In the genomic region with DNA sequence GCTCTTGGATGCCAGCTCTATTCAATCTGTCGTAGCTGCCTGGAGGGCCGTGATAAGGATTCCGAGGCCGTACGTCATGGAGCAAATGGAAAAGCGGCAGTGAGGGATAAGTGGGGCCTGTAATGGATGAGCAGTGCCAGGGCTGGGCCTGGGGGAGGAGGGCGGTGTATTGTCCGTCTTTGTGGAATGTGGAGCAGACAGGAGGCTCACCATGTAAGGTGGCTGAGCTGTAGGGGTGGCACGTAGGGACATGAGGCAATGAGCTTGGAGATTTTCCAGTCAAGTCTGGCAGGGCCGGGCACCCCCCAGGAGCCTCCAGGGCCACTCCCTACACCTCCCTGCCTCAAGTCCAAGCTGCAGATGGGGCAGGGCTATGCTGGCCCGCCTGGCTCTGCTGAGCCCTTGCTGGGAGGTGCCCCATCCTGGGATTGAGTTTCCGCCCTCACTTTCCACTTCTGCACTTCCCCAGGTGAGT, we compare ENCODE assay signal across 21 cellular contexts. TPM values are rescaled to one million over a fixed set of nuclear protein-coding genes. Genes with fewer than 3 reads are reported as not detected.
DNase-seq lines count a peak whose midpoint lies in the region; ATAC-seq, FAIRE-seq and TF ChIP-seq lines count a peak whose summit lies in the region.
"Had no signal": no experiment of that assay in that cellular context is flagged by ENCODE, and none has a peak within 500 bp of the region (broad histone marks: within the 10 kb centered on the region; RNA-seq: fewer than 3 reads in every experiment).

No MANE protein-coding gene starts in this region.

- peaks cover 43 to 54% of the 10 kb centered on the region in 2 donors for H3K4me1 ChIP-seq in adrenal gland (replicated peaks in 1 of 2)
- H3K4me1 ChIP-seq in muscle layer of duodenum (ENCODE audit: control insufficient read depth in 1 of 2, insufficient read depth in 2 of 2, low read length in 2 of 2), result peaks cover 4 to 38% of the 10 kb centered on the region in 2 donors
- H3K4me1 ChIP-seq in PC-3 (ENCODE audit: insufficient read depth, low read length), result no peaks in the 10 kb centered on the region
- H3K4me1 ChIP-seq in HepG2 (ENCODE audit: insufficient read depth, low read length), result peaks cover 26% of the 10 kb centered on the region

- H3K9me2 ChIP-seq in PC-3 (replicated peaks; ENCODE audit: low read length), result no peaks in the 10 kb centered on the region

- no peaks in the 10 kb centered on the region for H3F3A ChIP-seq in PC-3 (ENCODE audit: low read length, unreplicated experiment)

- intact Hi-C loops in adrenal gland (cut with DNase I), result no loop called here
- intact Hi-C loops in PC-3 (cut with micrococcal nuclease), result no loop called here
- intact Hi-C loops in HepG2 (cut with micrococcal nuclease; ENCODE audit: unreplicated experiment), result no loop called here

- no peak for TF ChIP-seq RAD21 in HepG2 (CRISPR knock-in tag; IDR thresholded peaks at IDR 0.05)

- no peak for TF ChIP-seq CTCF in adrenal gland (IDR thresholded peaks at IDR 0.05)
- TF ChIP-seq CTCF in epithelial cell of esophagus (IDR thresholded peaks at IDR 0.05; ENCODE audit: insufficient read depth, low read depth, low read length, missing control alignments), result no peak
- no peak for TF ChIP-seq CTCF in PC-3 (conservative IDR thresholded peaks at IDR 0.05; ENCODE audit: low read depth, low read length)
- no peak for TF ChIP-seq CTCF in HepG2 (CRISPR knock-in tag; IDR thresholded peaks at IDR 0.05)

- H3K4me2 ChIP-seq in PC-3 (ENCODE audit: low read length) (no peak overlapping the region), HepG2 (ENCODE audit: low read depth, low read length) (no peak overlapping the region)

- in situ Hi-C loops in HepG2 (cut with HindIII; ENCODE audit: extremely low pct_ligation_motif_present, low pct_unique_long_range_greater_than_20kb), result no loop called here

- POLR2A ChIA-PET in PC-3 (lab: Charles Lee; ENCODE audit: unreplicated experiment), result no interaction called here
- POLR2A ChIA-PET in HepG2 (lab: Yijun Ruan, JAX), result no interaction called here

- H4K20me1 ChIP-seq in PC-3 (ENCODE audit: low read length) (no peaks in the 10 kb centered on the region; the same call in 1 of the 2 replicates), HepG2 (ENCODE audit: insufficient read depth, low read length) (no peaks in the 10 kb centered on the region)

- ATAC-seq in PC-3, result no peak
- no peak; the same call in 2 of the 3 replicates for ATAC-seq in HepG2
- ATAC-seq in HG02870 (IDR thresholded peaks at IDR 0.05; ENCODE audit: unreplicated experiment), result no peak
- ATAC-seq: activated naive CD8-positive, alpha-beta T cell treated with anti-CD3 and anti-CD28 coated beads, Interleukin-2, amount 50 U/mL, for 24 hours; T-cell had no signal

- peak in 6 of 7 donors; percentile 74 to 89 (median 84) for DNase-seq in adrenal gland
- peak; percentile 74 for DNase-seq in epithelial cell of esophagus (ENCODE audit: low read depth)
- peak; percentile 66 for DNase-seq in ureter (ENCODE audit: low spot score)
- DNase-seq in PC-3, result no peak
- DNase-seq in HepG2 (ENCODE audit: low spot score), result no peak
- DNase-seq: activated CD4-positive, alpha-beta T cell treated with anti-CD3 and anti-CD28 coated beads, Interleukin-2, amount 10 ng/mL, durations not matched to agents 7 days and 5 days; activated naive CD8-positive, alpha-beta T cell treated with anti-CD3 and anti-CD28 coated beads, Interleukin-2, amount 50 U/mL, for 24 hours; effector CD8-positive, alpha-beta T cell; heart left ventricle; Karpas-422; naive B cell; NCI-H1105; NCI-H2081; NCI-H510A; SHP77; stimulated activated CD4-positive, alpha-beta T cell treated with anti-CD3 and anti-CD28 coated beads, Interleukin-4, amount 100 ng/mL, for 1 hour; T-cell had no signal

- no peak for TF ChIP-seq EP300 in HepG2 (IDR thresholded peaks at IDR 0.05; ENCODE audit: low read depth in 2 of 2, low read length in 2 of 2)
- TF ChIP-seq EP300 in HepG2 (CRISPR knock-in tag; IDR thresholded peaks at IDR 0.05; ENCODE audit: borderline replicate concordance), result no peak

- H2AFZ ChIP-seq in PC-3 (ENCODE audit: low read length) (no peak overlapping the region), HepG2 (ENCODE audit: low read length) (no peak overlapping the region)

- H3K4me3 ChIP-seq in adrenal gland (no peak overlapping the region), epithelial cell of esophagus (ENCODE audit: low read length) (no peak overlapping the region), muscle layer of duodenum (ENCODE audit: low read depth in 1 of 2, low read length in 2 of 2) (no peak overlapping the region), PC-3 (ENCODE audit: low read length) (no peak overlapping the region), HepG2 (replicated peaks in 1 of 3; ENCODE audit: insufficient read depth in 1 of 3, low read depth in 2 of 3, low read length in 3 of 3) (no peak overlapping the region)
- H3K4me3 ChIP-seq: heart left ventricle, lung, pancreas had no signal

- H3K9me3 ChIP-seq in adrenal gland (replicated peaks in 1 of 3) (no peaks in the 10 kb centered on the region), muscle layer of duodenum (ENCODE audit: control insufficient read depth in 1 of 2, low read length in 2 of 2) (no peaks in the 10 kb centered on the region), PC-3 (ENCODE audit: low read length) (no peaks in the 10 kb centered on the region), HepG2 (ENCODE audit: low read length) (no peaks in the 10 kb centered on the region)
- H3K9me3 ChIP-seq: heart left ventricle, pancreas had no signal

- FAIRE-seq in HepG2 (lab: Jason Lieb, UNC), result no peak
- FAIRE-seq: pancreas had no signal

- no peak overlapping the region for H3K9ac ChIP-seq in PC-3 (ENCODE audit: low read length)
- no peak overlapping the region for H3K9ac ChIP-seq in HepG2 (ENCODE audit: insufficient read depth, low read depth, low read length)

- WGBS in adrenal gland, 4 donors, result 66 to 85% (median 71%) methylated on average over 9 to 12 of the region's 12 CpGs
- 90% methylated on average over 10 of the region's 12 CpGs for WGBS in HepG2 (ENCODE audit: low lambda C conversion rate)

- TF ChIP-seq POLR2A in adrenal gland (IDR thresholded peaks at IDR 0.05), result no peak
- no peak for TF ChIP-seq POLR2A in HepG2 (IDR thresholded peaks at IDR 0.05; ENCODE audit: insufficient read depth in 1 of 2, low read depth in 2 of 2, low read length in 2 of 2)

- H3K36me3 ChIP-seq in adrenal gland (replicated peaks in 1 of 2) (no peaks in the 10 kb centered on the region), muscle layer of duodenum (ENCODE audit: control insufficient read depth in 1 of 2, insufficient read depth in 2 of 2, low read length in 2 of 2) (no peaks in the 10 kb centered on the region), PC-3 (ENCODE audit: low read depth, low read length) (no peaks in the 10 kb centered on the region), HepG2 (replicated peaks in 1 of 2; ENCODE audit: control insufficient read depth in 1 of 2, insufficient read depth in 2 of 2, low read length in 2 of 2) (no peaks in the 10 kb centered on the region)
- H3K36me3 ChIP-seq: heart left ventricle, pancreas had no signal

- peak overlapping the region in 4 of 5 donors; percentile 14 to 84 (median 82) for H3K27ac ChIP-seq in adrenal gland
- peak overlapping the region; percentile 75 for H3K27ac ChIP-seq in muscle layer of duodenum (ENCODE audit: low read length)
- no peak overlapping the region for H3K27ac ChIP-seq in PC-3 (ENCODE audit: low read length)
- H3K27ac ChIP-seq in HepG2 (ENCODE audit: extremely low read length, insufficient read depth, low read length), result no peak overlapping the region
- H3K27ac ChIP-seq: pancreas had no signal

- CTCF ChIA-PET in PC-3 (lab: Charles Lee) (no interaction called here), HepG2 (lab: Yijun Ruan, JAX; ENCODE audit: low intra/inter-chr PET ratio, low total read pairs) (no interaction called here)

- BruUV-seq in PC-3 (replicated peaks; lab: Mats Ljungman, UMichigan) (no TSS peak), HepG2 (replicated peaks; lab: Mats Ljungman, UMichigan) (no TSS peak)

- no peaks in the 10 kb centered on the region for H3K79me2 ChIP-seq in PC-3 (ENCODE audit: low read length)
- no peaks in the 10 kb centered on the region for H3K79me2 ChIP-seq in HepG2 (ENCODE audit: insufficient read depth, low read length)

- H3K27me3 ChIP-seq in adrenal gland, result no peaks in the 10 kb centered on the region
- H3K27me3 ChIP-seq in muscle layer of duodenum (ENCODE audit: low read depth, low read length), result no peaks in the 10 kb centered on the region
- H3K27me3 ChIP-seq in PC-3 (ENCODE audit: low read length), result no peaks in the 10 kb centered on the region
- no peaks in the 10 kb centered on the region for H3K27me3 ChIP-seq in HepG2 (ENCODE audit: control insufficient read depth in 1 of 2, insufficient read depth in 2 of 2, low read length in 2 of 2)
- H3K27me3 ChIP-seq: heart left ventricle, pancreas had no signal

TF ChIP-seq in HepG2, 621 proteins besides CTCF, POLR2A, EP300 and RAD21 (continues in another document):
- TF ChIP-seq ZFP36L1 (CRISPR knock-in tag; IDR thresholded peaks at IDR 0.05) (no peak), FOXK1 (CRISPR knock-in tag; IDR thresholded peaks at IDR 0.05; ENCODE audit: borderline replicate concordance, low read depth) (no peak)

RNA-seq across cellular contexts. Expression of gene NCS1, which starts 29.2 kb away (rescaled TPM):
- total RNA-seq in adrenal gland (10 to 100 TPM; 21.7 to 87.6 (median 44.5) TPM), ureter (54.6 TPM), PC-3 (2014; rRNA removed) (13.4 and 14.0 TPM in 2 replicates), HepG2 (2016; rRNA removed; fragmentation: Illumina TruSeq; extraction: Trizol) (6.1 and 6.9 TPM in 2 replicates)
- polyA plus RNA-seq in adrenal gland (10 to 100 TPM; 18.5 to 33.8 (median 21.8) TPM), HepG2 (2011; rRNA removed) (4.1 and 4.7 TPM in 2 replicates)
- total RNA-seq in HepG2 (2016; cell fraction: cytosol; rRNA removed; fragmentation: Illumina TruSeq; extraction: Trizol; ENCODE audit: low read depth), result 6.7 and 7.8 TPM in 2 replicates
- total RNA-seq in HepG2 (2016; cell fraction: insoluble cytoplasmic fraction; rRNA removed; fragmentation: Illumina TruSeq; extraction: Trizol), result 5.1 and 5.3 TPM in 2 replicates
- 12.6 and 14.1 TPM in 2 replicates for total RNA-seq in HepG2 (2016; cell fraction: membrane; rRNA removed; fragmentation: Illumina TruSeq; extraction: Trizol)
- 2.1 and 3.4 TPM in 2 replicates for total RNA-seq in HepG2 (2016; cell fraction: nucleus; rRNA removed; fragmentation: Illumina TruSeq; extraction: Trizol)
- 3.9 TPM in 2 replicates for polyA plus RNA-seq in HepG2 (2011; cell fraction: cytosol; rRNA removed)
- polyA plus RNA-seq in HepG2 (2011; cell fraction: nucleus; rRNA removed), result 1.7 and 2.5 TPM in 2 replicates
- polyA plus RNA-seq in HepG2 (2012), result 1.4 and 1.6 TPM in 2 replicates
- polyA plus RNA-seq in HepG2 (2016; cell fraction: cytosol; fragmentation: Illumina TruSeq; extraction: Trizol; ENCODE audit: low read depth), result 17.2 and 18.8 TPM in 2 replicates
- polyA plus RNA-seq in HepG2 (2016; cell fraction: insoluble cytoplasmic fraction; fragmentation: Illumina TruSeq; extraction: Trizol; ENCODE audit: low read depth), result 7.4 and 8.4 TPM in 2 replicates
- polyA plus RNA-seq in HepG2 (2016; cell fraction: membrane; fragmentation: Illumina TruSeq; extraction: Trizol; ENCODE audit: low read depth), result 16.6 and 20.9 TPM in 2 replicates
- polyA plus RNA-seq in HepG2 (2016; cell fraction: nucleus; fragmentation: Illumina TruSeq; extraction: Trizol; ENCODE audit: insufficient read depth, low read depth), result 6.6 and 7.1 TPM in 2 replicates
- 5.0 and 83.3 TPM in 2 replicates for polyA minus RNA-seq in HepG2 (2011; rRNA and poly(A)+ RNA removed; ENCODE audit: low replicate concordance)
- 2.5 and 3.3 TPM in 2 replicates for polyA minus RNA-seq in HepG2 (2011; cell fraction: cytosol; rRNA and poly(A)+ RNA removed)
- polyA minus RNA-seq in HepG2 (2011; cell fraction: nucleus; rRNA and poly(A)+ RNA removed), result 0.99 and 1.0 TPM in 2 replicates

Comparison
In these comparisons a context has a peak if more than half of its experiments do, and no peak if none do; other contexts are left out.
1. DNase-seq: peak in adrenal gland (6 of 7), epithelial cell of esophagus (single experiment) and ureter (single experiment); none in PC-3 (single experiment) and HepG2 (single experiment).
2. H3K27ac ChIP-seq: peak in adrenal gland (4 of 5) and muscle layer of duodenum (single experiment); none in PC-3 (single experiment) and HepG2 (single experiment).